ENCODE assay signal across 27 cellular contexts in the genomic region with DNA sequence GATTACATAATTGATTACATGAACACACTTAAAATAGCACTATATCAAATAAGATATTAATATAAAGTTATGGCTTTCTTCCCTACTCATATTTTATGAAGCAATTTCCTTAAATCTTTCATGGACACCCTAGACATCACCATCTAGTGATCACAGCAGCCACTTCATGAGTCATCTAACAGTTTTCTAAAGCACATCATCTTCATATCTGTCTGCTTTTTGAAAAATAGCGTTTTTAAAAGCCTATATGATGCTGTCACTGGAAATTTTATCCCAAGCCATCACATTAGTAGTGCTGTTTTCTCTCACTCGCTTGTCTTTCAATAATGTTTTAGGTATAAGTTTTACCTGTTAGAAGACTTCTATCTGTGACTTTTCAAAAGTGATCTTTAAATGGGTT.
"Had no signal": no experiment of that assay in that cellular context is flagged by ENCODE, and none has a peak within 500 bp of the region (broad histone marks: within the 10 kb centered on the region; RNA-seq: fewer than 3 reads in every experiment).

No MANE protein-coding gene starts in this region.

- ATAC-seq: stimulated activated effector memory CD8-positive, alpha-beta T cell treated with anti-CD3 and anti-CD28 coated beads, Interleukin-12 subunit alpha, Interleukin-12 subunit beta, amount 100 ng/mL, for 72 hours; stimulated activated memory B cell treated with anti-CD40 and anti-IgM and Interleukin-4, amounts not matched to agents 10 μg/mL and 1 μg/mL and 100 μg/mL, for 72 hours; stimulated activated naive B cell treated with anti-CD40 and anti-IgM and Interleukin-4, amounts not matched to agents 10 μg/mL and 1 μg/mL and 100 μg/mL, for 72 hours; stimulated activated naive CD8-positive, alpha-beta T cell treated with anti-CD3 and anti-CD28 coated beads, Interleukin-15, amount 100 ng/mL, for 72 hours; stimulated activated naive CD8-positive, alpha-beta T cell treated with anti-CD3 and anti-CD28 coated beads, Interleukin-15, Interleukin-2, amounts not matched to agents 100 U/mL and 50 U/mL, for 24 hours; upper lobe of right lung had no signal

- H3K36me3 ChIP-seq: stomach, suprapubic skin, thoracic aorta, thyroid gland, tibial artery, tibial nerve, transverse colon, upper lobe of left lung, upper lobe of right lung, uterus, vagina had no signal

- H3K27me3 ChIP-seq: stomach, suprapubic skin, testis, thyroid gland, tibial artery, tibial nerve, transverse colon, upper lobe of left lung, upper lobe of right lung, uterus, vagina had no signal

- FAIRE-seq: urothelium cell line had no signal

- H3K4me3 ChIP-seq: stomach, suprapubic skin, testis, thoracic aorta, thyroid gland, tibial artery, tibial nerve, transverse colon, upper lobe of left lung, upper lobe of right lung, uterus, vagina had no signal

- H3K9me3 ChIP-seq: stomach, suprapubic skin, testis, thoracic aorta, thyroid gland, tibial artery, tibial nerve, transverse colon, upper lobe of left lung, upper lobe of right lung, uterus, vagina had no signal

- H3K27ac ChIP-seq: stomach, suprapubic skin, testis, thoracic aorta, thyroid gland, tibial artery, tibial nerve, transverse colon, upper lobe of left lung, upper lobe of right lung, uterus, vagina had no signal

- DNase-seq: stimulated activated CD4-positive, alpha-beta T cell treated with anti-CD3 and anti-CD28 coated beads, Interleukin-2, amount 100 ng/mL, for 48 hours; stimulated activated CD4-positive, alpha-beta T cell treated with anti-CD3 and anti-CD28 coated beads, Interleukin-4, amount 100 ng/mL, for 1 hour; stimulated activated CD4-positive, alpha-beta T cell treated with anti-CD3 and anti-CD28 coated beads, Interleukin-4, amount 100 ng/mL, for 24 hours; stimulated activated CD4-positive, alpha-beta T cell treated with anti-CD3 and anti-CD28 coated beads, Interleukin-4, amount 100 ng/mL, for 4 hours; stimulated activated CD8-positive, alpha-beta memory T cell treated with anti-CD3 and anti-CD28 coated beads, Interleukin-4, amount 100 ng/mL, for 48 hours; stimulated activated naive B cell treated with anti-CD40 and anti-IgM and Interleukin-4, amounts not matched to agents 10 μg/mL and 1 μg/mL and 100 μg/mL, for 72 hours; stimulated activated naive CD4-positive, alpha-beta T cell; stimulated activated naive CD4-positive, alpha-beta T cell treated with Interleukin-2 at 50 U/mL for 16 hours; stimulated activated naive CD8-positive, alpha-beta T cell treated with anti-CD3 and anti-CD28 coated beads, Interleukin-15, amount 100 ng/mL, for 72 hours; stimulated activated naive CD8-positive, alpha-beta T cell treated with anti-CD3 and anti-CD28 coated beads, Interleukin-15, Interleukin-2, amounts not matched to agents 100 U/mL and 50 U/mL, for 24 hours; stomach; substantia nigra; testis; thyroid gland; tibial artery; transverse colon; trophoblast cell; upper lobe of left lung; upper lobe of right lung; uterus had no signal

- H3K4me1 ChIP-seq: stomach, suprapubic skin, testis, thyroid gland, tibial artery, tibial nerve, transverse colon, upper lobe of left lung, upper lobe of right lung, uterus, vagina had no signal
